1 cellular context compared by ENCODE assay signal in the genomic region with DNA sequence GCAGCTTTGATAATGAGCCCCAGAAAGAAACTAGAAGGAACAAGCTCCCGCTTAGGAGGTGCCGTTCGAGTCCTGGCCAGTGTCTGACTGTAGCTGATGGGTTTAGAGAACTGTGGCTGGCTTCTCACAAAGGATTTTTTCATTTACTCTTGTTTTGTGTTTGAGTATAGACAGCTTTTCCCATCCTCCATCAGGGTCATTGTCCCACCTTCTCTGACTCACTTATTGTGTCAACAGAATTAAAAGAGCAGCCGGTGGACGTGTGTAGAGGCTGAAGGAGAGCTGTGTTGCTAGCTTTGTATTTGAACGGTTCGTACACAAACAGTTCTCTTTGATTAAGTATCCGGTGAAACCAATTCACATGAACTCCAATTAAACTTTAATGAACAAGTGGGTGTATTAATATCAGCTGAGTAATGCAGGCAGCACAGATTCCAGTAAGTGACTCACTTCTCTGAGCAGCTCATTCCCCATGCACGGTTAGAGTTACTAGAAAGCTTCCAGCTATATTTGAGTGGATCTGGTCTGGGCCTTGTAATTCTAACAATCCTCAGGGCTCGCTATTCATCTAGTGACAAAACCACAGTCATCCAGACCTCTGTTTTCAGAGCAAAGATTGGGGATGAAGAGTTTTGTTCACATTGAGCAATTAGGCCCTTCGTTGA.
TF ChIP-seq lines count a peak whose summit lies in the region.

No MANE protein-coding gene starts in this region.

TF ChIP-seq in HepG2, 621 proteins besides CTCF, POLR2A, EP300 and RAD21 (continued from another document and continues in another):
- TF ChIP-seq, protein P1, sequence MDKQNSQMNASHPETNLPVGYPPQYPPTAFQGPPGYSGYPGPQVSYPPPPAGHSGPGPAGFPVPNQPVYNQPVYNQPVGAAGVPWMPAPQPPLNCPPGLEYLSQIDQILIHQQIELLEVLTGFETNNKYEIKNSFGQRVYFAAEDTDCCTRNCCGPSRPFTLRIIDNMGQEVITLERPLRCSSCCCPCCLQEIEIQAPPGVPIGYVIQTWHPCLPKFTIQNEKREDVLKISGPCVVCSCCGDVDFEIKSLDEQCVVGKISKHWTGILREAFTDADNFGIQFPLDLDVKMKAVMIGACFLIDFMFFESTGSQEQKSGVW (CRISPR knock-in tag; IDR thresholded peaks at IDR 0.05; ENCODE audit: borderline replicate concordance): no peak
- TF ChIP-seq ZNF768 (CRISPR knock-in tag; IDR thresholded peaks at IDR 0.05) (no peak), RFX1 (IDR thresholded peaks at IDR 0.05) (no peak), ZNF235 (CRISPR knock-in tag; IDR thresholded peaks at IDR 0.05; ENCODE audit: borderline replicate concordance) (no peak), BHLHE40 (IDR thresholded peaks at IDR 0.05; ENCODE audit: low read length) (no peak; the same call in 1 of the 2 replicates), ZFX (CRISPR knock-in tag; IDR thresholded peaks at IDR 0.05; ENCODE audit: low read depth) (peak; percentile 68; the same call in 1 of the 2 replicates), SYNCRIP (IDR thresholded peaks at IDR 0.05; ENCODE audit: insufficient read depth, low read depth, low read length) (no peak), ZNF350 (CRISPR knock-in tag; IDR thresholded peaks at IDR 0.05; ENCODE audit: borderline replicate concordance, low read depth) (no peak), REPIN1 (CRISPR knock-in tag; IDR thresholded peaks at IDR 0.05; ENCODE audit: borderline replicate concordance, low read depth) (no peak; the same call in 1 of the 2 replicates), XRCC5 (optimal IDR thresholded peaks at IDR 0.05; ENCODE audit: low read length) (peak; percentile 40), TBX2 (CRISPR knock-in tag; IDR thresholded peaks at IDR 0.05; ENCODE audit: borderline replicate concordance) (peak; percentile 99), NR2F2 (IDR thresholded peaks at IDR 0.05; ENCODE audit: borderline replicate concordance, low read depth) (peak; percentile 82), BCL6 (CRISPR knock-in tag; IDR thresholded peaks at IDR 0.05) (peak; percentile 99), STAT5B (CRISPR knock-in tag; IDR thresholded peaks at IDR 0.05) (no peak), ZKSCAN5 (CRISPR knock-in tag; IDR thresholded peaks at IDR 0.05) (no peak), KLF16 (CRISPR knock-in tag; IDR thresholded peaks at IDR 0.05) (peak in 1 of 2 experiments; percentile 84; a peak in 2 of 4 replicates), ARNTL (CRISPR knock-in tag; IDR thresholded peaks at IDR 0.05) (peak; percentile 85), FOXO1 (CRISPR knock-in tag; IDR thresholded peaks at IDR 0.05) (peak; percentile 95), PAF1 (CRISPR knock-in tag; IDR thresholded peaks at IDR 0.05) (no peak), NR1H2 (CRISPR knock-in tag; IDR thresholded peaks at IDR 0.05; ENCODE audit: borderline replicate concordance, low read depth) (no peak), TP53 (CRISPR knock-in tag; conservative IDR thresholded peaks at IDR 0.05) (peak; percentile 23; the same call in 1 of the 2 replicates), MED8 (CRISPR knock-in tag; IDR thresholded peaks at IDR 0.05; ENCODE audit: insufficient replicate concordance) (peak; percentile 84), HNF4G (IDR thresholded peaks at IDR 0.05; ENCODE audit: borderline replicate concordance, low read depth, low read length) (peak; percentile 31; the same call in 1 of the 2 replicates), HNF4G (CRISPR knock-in tag; IDR thresholded peaks at IDR 0.05; ENCODE audit: borderline replicate concordance, low read depth) (peak; percentile 86; the same call in 1 of the 2 replicates), MAFG (CRISPR knock-in tag; IDR thresholded peaks at IDR 0.05) (no peak), ZNF879 (CRISPR knock-in tag; IDR thresholded peaks at IDR 0.05) (no peak), ZNF773 (CRISPR knock-in tag; IDR thresholded peaks at IDR 0.05; ENCODE audit: borderline replicate concordance) (no peak), SRSF4 (IDR thresholded peaks at IDR 0.05; ENCODE audit: low read depth, low read length, poor library complexity, severe bottlenecking) (no peak), FOXM1 (CRISPR knock-in tag; IDR thresholded peaks at IDR 0.05) (no peak), YY1 (IDR thresholded peaks at IDR 0.05; ENCODE audit: insufficient read depth, insufficient replicate concordance, low read depth, low read length) (no peak), MATR3 (CRISPR knock-in tag; IDR thresholded peaks at IDR 0.05) (no peak), CBX2 (IDR thresholded peaks at IDR 0.05; ENCODE audit: low read depth, low read length) (no peak), CBX2 (CRISPR knock-in tag; IDR thresholded peaks at IDR 0.05; ENCODE audit: low read depth) (no peak), SIN3A (IDR thresholded peaks at IDR 0.05; ENCODE audit: borderline replicate concordance, low read depth, low read length) (0 out of 2 replicates have a peak, but pooled peaks have one; percentile 30), MIER2 (CRISPR knock-in tag; IDR thresholded peaks at IDR 0.05) (peak; percentile 59; the same call in 1 of the 2 replicates), ZNF256 (CRISPR knock-in tag; conservative IDR thresholded peaks at IDR 0.05) (peak; percentile 80; the same call in 1 of the 2 replicates), HOXA3 (CRISPR knock-in tag; IDR thresholded peaks at IDR 0.05) (peak; percentile 89), KDM6A (CRISPR knock-in tag; IDR thresholded peaks at IDR 0.05; ENCODE audit: low read depth) (no peak)
- TF ChIP-seq, protein P2, sequence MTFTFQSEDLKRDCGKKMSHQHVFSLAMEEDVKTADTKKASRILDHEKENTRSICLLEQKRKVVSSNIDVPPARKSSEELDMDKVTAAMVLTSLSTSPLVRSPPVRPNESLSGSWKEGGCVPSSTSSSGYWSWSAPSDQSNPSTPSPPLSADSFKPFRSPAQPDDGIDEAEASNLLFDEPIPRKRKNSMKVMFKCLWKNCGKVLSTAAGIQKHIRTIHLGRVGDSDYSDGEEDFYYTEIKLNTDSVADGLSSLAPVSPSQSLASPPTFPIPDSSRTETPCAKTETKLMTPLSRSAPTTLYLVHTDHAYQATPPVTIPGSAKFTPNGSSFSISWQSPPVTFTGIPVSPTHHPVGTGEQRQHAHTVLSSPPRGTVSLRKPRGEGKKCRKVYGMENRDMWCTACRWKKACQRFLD (CRISPR knock-in tag; IDR thresholded peaks at IDR 0.05; ENCODE audit: borderline replicate concordance): no peak
- TF ChIP-seq, protein P3, sequence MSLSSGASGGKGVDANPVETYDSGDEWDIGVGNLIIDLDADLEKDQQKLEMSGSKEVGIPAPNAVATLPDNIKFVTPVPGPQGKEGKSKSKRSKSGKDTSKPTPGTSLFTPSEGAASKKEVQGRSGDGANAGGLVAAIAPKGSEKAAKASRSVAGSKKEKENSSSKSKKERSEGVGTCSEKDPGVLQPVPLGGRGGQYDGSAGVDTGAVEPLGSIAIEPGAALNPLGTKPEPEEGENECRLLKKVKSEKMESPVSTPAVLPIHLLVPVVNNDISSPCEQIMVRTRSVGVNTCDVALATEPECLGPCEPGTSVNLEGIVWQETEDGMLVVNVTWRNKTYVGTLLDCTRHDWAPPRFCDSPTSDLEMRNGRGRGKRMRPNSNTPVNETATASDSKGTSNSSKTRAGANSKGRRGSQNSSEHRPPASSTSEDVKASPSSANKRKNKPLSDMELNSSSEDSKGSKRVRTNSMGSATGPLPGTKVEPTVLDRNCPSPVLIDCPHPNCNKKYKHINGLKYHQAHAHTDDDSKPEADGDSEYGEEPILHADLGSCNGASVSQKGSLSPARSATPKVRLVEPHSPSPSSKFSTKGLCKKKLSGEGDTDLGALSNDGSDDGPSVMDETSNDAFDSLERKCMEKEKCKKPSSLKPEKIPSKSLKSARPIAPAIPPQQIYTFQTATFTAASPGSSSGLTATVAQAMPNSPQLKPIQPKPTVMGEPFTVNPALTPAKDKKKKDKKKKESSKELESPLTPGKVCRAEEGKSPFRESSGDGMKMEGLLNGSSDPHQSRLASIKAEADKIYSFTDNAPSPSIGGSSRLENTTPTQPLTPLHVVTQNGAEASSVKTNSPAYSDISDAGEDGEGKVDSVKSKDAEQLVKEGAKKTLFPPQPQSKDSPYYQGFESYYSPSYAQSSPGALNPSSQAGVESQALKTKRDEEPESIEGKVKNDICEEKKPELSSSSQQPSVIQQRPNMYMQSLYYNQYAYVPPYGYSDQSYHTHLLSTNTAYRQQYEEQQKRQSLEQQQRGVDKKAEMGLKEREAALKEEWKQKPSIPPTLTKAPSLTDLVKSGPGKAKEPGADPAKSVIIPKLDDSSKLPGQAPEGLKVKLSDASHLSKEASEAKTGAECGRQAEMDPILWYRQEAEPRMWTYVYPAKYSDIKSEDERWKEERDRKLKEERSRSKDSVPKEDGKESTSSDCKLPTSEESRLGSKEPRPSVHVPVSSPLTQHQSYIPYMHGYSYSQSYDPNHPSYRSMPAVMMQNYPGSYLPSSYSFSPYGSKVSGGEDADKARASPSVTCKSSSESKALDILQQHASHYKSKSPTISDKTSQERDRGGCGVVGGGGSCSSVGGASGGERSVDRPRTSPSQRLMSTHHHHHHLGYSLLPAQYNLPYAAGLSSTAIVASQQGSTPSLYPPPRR (CRISPR knock-in tag; IDR thresholded peaks at IDR 0.05; ENCODE audit: borderline replicate concordance): peak; percentile 97
- TF ChIP-seq, protein P4, sequence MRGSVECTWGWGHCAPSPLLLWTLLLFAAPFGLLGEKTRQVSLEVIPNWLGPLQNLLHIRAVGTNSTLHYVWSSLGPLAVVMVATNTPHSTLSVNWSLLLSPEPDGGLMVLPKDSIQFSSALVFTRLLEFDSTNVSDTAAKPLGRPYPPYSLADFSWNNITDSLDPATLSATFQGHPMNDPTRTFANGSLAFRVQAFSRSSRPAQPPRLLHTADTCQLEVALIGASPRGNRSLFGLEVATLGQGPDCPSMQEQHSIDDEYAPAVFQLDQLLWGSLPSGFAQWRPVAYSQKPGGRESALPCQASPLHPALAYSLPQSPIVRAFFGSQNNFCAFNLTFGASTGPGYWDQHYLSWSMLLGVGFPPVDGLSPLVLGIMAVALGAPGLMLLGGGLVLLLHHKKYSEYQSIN (CRISPR knock-in tag; IDR thresholded peaks at IDR 0.05; ENCODE audit: borderline replicate concordance): no peak
- TF ChIP-seq, protein P5, sequence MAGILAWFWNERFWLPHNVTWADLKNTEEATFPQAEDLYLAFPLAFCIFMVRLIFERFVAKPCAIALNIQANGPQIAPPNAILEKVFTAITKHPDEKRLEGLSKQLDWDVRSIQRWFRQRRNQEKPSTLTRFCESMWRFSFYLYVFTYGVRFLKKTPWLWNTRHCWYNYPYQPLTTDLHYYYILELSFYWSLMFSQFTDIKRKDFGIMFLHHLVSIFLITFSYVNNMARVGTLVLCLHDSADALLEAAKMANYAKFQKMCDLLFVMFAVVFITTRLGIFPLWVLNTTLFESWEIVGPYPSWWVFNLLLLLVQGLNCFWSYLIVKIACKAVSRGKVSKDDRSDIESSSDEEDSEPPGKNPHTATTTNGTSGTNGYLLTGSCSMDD (CRISPR knock-in tag; IDR thresholded peaks at IDR 0.05): no peak
- TF ChIP-seq, protein P6, sequence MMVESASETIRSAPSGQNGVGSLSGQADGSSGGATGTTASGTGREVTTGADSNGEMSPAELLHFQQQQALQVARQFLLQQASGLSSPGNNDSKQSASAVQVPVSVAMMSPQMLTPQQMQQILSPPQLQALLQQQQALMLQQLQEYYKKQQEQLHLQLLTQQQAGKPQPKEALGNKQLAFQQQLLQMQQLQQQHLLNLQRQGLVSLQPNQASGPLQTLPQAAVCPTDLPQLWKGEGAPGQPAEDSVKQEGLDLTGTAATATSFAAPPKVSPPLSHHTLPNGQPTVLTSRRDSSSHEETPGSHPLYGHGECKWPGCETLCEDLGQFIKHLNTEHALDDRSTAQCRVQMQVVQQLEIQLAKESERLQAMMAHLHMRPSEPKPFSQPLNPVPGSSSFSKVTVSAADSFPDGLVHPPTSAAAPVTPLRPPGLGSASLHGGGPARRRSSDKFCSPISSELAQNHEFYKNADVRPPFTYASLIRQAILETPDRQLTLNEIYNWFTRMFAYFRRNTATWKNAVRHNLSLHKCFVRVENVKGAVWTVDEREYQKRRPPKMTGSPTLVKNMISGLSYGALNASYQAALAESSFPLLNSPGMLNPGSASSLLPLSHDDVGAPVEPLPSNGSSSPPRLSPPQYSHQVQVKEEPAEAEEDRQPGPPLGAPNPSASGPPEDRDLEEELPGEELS (CRISPR knock-in tag; IDR thresholded peaks at IDR 0.05): peak; percentile 99
- TF ChIP-seq, protein P7, sequence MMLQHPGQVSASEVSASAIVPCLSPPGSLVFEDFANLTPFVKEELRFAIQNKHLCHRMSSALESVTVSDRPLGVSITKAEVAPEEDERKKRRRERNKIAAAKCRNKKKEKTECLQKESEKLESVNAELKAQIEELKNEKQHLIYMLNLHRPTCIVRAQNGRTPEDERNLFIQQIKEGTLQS (CRISPR knock-in tag; IDR thresholded peaks at IDR 0.05): peak; percentile 95
- TF ChIP-seq, protein P8, sequence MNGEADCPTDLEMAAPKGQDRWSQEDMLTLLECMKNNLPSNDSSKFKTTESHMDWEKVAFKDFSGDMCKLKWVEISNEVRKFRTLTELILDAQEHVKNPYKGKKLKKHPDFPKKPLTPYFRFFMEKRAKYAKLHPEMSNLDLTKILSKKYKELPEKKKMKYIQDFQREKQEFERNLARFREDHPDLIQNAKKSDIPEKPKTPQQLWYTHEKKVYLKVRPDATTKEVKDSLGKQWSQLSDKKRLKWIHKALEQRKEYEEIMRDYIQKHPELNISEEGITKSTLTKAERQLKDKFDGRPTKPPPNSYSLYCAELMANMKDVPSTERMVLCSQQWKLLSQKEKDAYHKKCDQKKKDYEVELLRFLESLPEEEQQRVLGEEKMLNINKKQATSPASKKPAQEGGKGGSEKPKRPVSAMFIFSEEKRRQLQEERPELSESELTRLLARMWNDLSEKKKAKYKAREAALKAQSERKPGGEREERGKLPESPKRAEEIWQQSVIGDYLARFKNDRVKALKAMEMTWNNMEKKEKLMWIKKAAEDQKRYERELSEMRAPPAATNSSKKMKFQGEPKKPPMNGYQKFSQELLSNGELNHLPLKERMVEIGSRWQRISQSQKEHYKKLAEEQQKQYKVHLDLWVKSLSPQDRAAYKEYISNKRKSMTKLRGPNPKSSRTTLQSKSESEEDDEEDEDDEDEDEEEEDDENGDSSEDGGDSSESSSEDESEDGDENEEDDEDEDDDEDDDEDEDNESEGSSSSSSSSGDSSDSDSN (CRISPR knock-in tag; IDR thresholded peaks at IDR 0.05): no peak
- TF ChIP-seq, protein P9, sequence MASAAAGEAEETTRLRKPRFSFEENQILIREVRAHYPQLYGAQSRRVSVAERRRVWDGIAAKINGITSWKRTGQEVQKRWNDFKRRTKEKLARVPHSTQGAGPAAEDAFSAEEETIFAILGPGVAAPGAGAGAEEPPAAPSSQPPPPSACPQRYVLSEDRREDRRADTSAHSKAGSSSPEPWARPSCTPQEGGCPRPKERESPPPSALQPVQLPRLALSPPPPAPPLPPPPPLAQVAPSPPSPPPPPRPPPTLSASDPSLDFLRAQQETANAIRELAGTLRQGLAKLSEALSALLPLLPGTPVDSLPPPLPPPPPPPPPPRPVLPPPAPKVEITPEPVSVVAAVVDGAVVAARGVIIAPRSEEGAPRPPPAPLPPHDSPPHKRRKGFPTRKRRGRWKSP (CRISPR knock-in tag; IDR thresholded peaks at IDR 0.05): peak; percentile 50; the same call in 1 of the 2 replicates
